ENCODE assay signal across 31 cellular contexts in the genomic region with DNA sequence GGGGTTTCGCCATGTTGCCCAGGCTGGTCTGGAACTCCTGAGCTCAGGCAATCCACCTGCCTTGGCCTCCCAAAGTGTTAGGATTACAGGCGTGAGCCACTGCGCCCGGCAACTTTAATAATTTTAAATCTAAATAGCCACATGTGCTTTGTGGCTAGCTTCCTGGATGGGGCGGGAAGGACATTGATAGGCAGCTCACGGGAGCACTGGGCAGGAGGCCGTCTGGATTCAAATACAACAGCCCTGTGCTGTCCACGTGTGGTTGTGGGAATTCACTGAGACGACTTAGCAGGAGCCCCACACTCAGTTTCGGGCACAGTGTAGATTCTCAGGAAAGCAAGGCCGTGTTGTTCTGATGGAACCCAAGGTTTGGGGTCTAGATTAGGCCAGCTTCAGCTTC.
"Had no signal": no experiment of that assay in that cellular context is flagged by ENCODE, and none has a peak within 500 bp of the region (broad histone marks: within the 10 kb centered on the region; RNA-seq: fewer than 3 reads in every experiment).

No MANE protein-coding gene starts in this region.

- DNase-seq: activated CD4-positive, alpha-beta T cell treated with anti-CD3 and anti-CD28 coated beads for 36 hours; activated CD4-positive, CD25-positive, alpha-beta regulatory T cell; activated CD8-positive, alpha-beta memory T cell treated with anti-CD3 and anti-CD28 coated beads, Interleukin-2, amount 10 ng/mL, durations not matched to agents 7 days and 5 days; activated CD8-positive, alpha-beta T cell treated with anti-CD3 and anti-CD28 coated beads, Interleukin-2, amount 10 ng/mL, durations not matched to agents 7 days and 5 days; activated naive CD4-positive, alpha-beta T cell; activated T-cell treated with anti-CD3 and anti-CD28 coated beads for 4 hours; activated T-cell treated with anti-CD3 and anti-CD28 coated beads, Interleukin-2, amount 50 U/mL, for 72 hours; foreskin fibroblast; head of caudate nucleus; hypothalamus; immature natural killer cell; kidney; left colon; mammary epithelial cell; midbrain; naive thymus-derived CD4-positive, alpha-beta T cell; right lobe of liver; stimulated activated CD4-positive, alpha-beta T cell treated with anti-CD3 and anti-CD28 coated beads, Interleukin-4, amount 100 ng/mL, for 1 hour; stimulated activated naive CD8-positive, alpha-beta T cell treated with anti-CD3 and anti-CD28 coated beads, Interleukin-15, Interleukin-2, amounts not matched to agents 100 U/mL and 50 U/mL, for 24 hours; testis; transverse colon had no signal

- H3K9me3 ChIP-seq: breast epithelium, neutrophil, right lobe of liver, testis, transverse colon had no signal

- H3K27me3 ChIP-seq: breast epithelium, right lobe of liver, testis, transverse colon had no signal

- H3K36me3 Mint-ChIP-seq: immature natural killer cell had no signal

- H3K4me3 Mint-ChIP-seq: activated CD4-positive, alpha-beta T cell treated with anti-CD3 and anti-CD28 coated beads for 36 hours; activated CD8-positive, alpha-beta memory T cell treated with anti-CD3 and anti-CD28 coated beads, Interleukin-2, amount 10 ng/mL, durations not matched to agents 7 days and 5 days; activated CD8-positive, alpha-beta T cell treated with anti-CD3 and anti-CD28 coated beads, Interleukin-2, amount 10 ng/mL, durations not matched to agents 7 days and 5 days; activated T-cell treated with anti-CD3 and anti-CD28 coated beads, Interleukin-2, amount 50 U/mL, for 72 hours; central memory CD8-positive, alpha-beta T cell; dendritic cell treated with granulocyte-macrophage colony-stimulating factor and Interleukin-4, amounts not matched to agents 40 ng/mL and 50 ng/mL, for 4 days; endodermal cell; immature natural killer cell; naive thymus-derived CD4-positive, alpha-beta T cell; T-helper 2 cell treated with Interferon-gamma antibody and Interleukin-4, amounts not matched to agents 5 μg/mL and 100 μg/mL, for 36 hours had no signal

- ATAC-seq: activated CD4-positive, alpha-beta T cell treated with anti-CD3 and anti-CD28 coated beads for 36 hours; activated CD8-positive, alpha-beta memory T cell treated with anti-CD3 and anti-CD28 coated beads, Interleukin-2, amount 10 ng/mL, durations not matched to agents 7 days and 5 days; activated CD8-positive, alpha-beta T cell treated with anti-CD3 and anti-CD28 coated beads, Interleukin-2, amount 10 ng/mL, durations not matched to agents 7 days and 5 days; activated naive CD4-positive, alpha-beta T cell treated with anti-CD3 and anti-CD28 coated beads, Interleukin-2, amount 50 U/mL, for 72 hours; activated T-cell treated with anti-CD3 and anti-CD28 coated beads, Interleukin-2, amount 50 U/mL, for 72 hours; esophagus mucosa; left colon; naive thymus-derived CD4-positive, alpha-beta T cell; right lobe of liver; stimulated activated naive CD8-positive, alpha-beta T cell treated with anti-CD3 and anti-CD28 coated beads, Interleukin-15, Interleukin-2, amounts not matched to agents 100 U/mL and 50 U/mL, for 24 hours had no signal

- H3K27ac Mint-ChIP-seq: activated CD4-positive, alpha-beta T cell treated with anti-CD3 and anti-CD28 coated beads for 36 hours; activated CD8-positive, alpha-beta memory T cell treated with anti-CD3 and anti-CD28 coated beads, Interleukin-2, amount 10 ng/mL, durations not matched to agents 7 days and 5 days; activated CD8-positive, alpha-beta T cell treated with anti-CD3 and anti-CD28 coated beads, Interleukin-2, amount 10 ng/mL, durations not matched to agents 7 days and 5 days; activated naive CD4-positive, alpha-beta T cell treated with anti-CD3 and anti-CD28 coated beads, Interleukin-2, amount 50 U/mL, for 72 hours; activated T-cell treated with anti-CD3 and anti-CD28 coated beads, Interleukin-2, amount 50 U/mL, for 72 hours; dendritic cell treated with granulocyte-macrophage colony-stimulating factor and Interleukin-4, amounts not matched to agents 40 ng/mL and 50 ng/mL, for 4 days; immature natural killer cell; progenitor cell of endocrine pancreas had no signal

- H3K9me3 Mint-ChIP-seq: activated T-cell treated with anti-CD3 and anti-CD28 coated beads, Interleukin-2, amount 50 U/mL, for 72 hours; central memory CD8-positive, alpha-beta T cell; dendritic cell treated with granulocyte-macrophage colony-stimulating factor and Interleukin-4, amounts not matched to agents 40 ng/mL and 50 ng/mL, for 4 days had no signal

- H3K27ac ChIP-seq: breast epithelium, neutrophil, right lobe of liver, testis, transverse colon had no signal

- H3K36me3 ChIP-seq: breast epithelium, neutrophil, right lobe of liver, transverse colon had no signal

- FAIRE-seq: kidney, urothelium cell line had no signal

- H3K4me3 ChIP-seq: breast epithelium, right lobe of liver, testis, transverse colon had no signal
